In genomic region chr20:9838035-9838377, GRCh38 we compare ENCODE assay signal across 10 cellular contexts. TPM values are rescaled to one million over a fixed set of nuclear protein-coding genes. Genes with fewer than 3 reads are reported as not detected.
DNase-seq lines count a peak whose midpoint lies in the region; ATAC-seq and TF ChIP-seq lines count a peak whose summit lies in the region.
"Had no signal": no experiment of that assay in that cellular context is flagged by ENCODE, and none has a peak within 500 bp of the region (broad histone marks: within the 10 kb centered on the region; RNA-seq: fewer than 3 reads in every experiment).

No MANE protein-coding gene starts in this region.

- H3K79me2 ChIP-seq in SK-N-SH (ENCODE audit: insufficient read depth), result no peaks in the 10 kb centered on the region

- H3K9ac ChIP-seq in SK-N-SH, result no peak overlapping the region

- DNase-seq in MV-4-11 (lab: John Stamatoyannopoulos, UW) (peak; percentile 48), SK-N-SH (peak; percentile 29), glutamatergic neuron (no peak), SHP77 treated with DMSO at 0.1 percent for 48 hours (lab: John Stamatoyannopoulos, UW) (no peak), foreskin melanocyte (no peak)
- DNase-seq in effector CD4-positive, alpha-beta T cell, result no peak
- DNase-seq: stimulated activated CD4-positive, alpha-beta T cell treated with anti-CD3 and anti-CD28 coated beads, Interleukin-15, amount 100 ng/mL, for 24 hours had no signal

- no peaks in the 10 kb centered on the region for H3K9me3 ChIP-seq in SK-N-SH

- H3K27ac Mint-ChIP-seq in glutamatergic neuron (ENCODE audit: unreplicated experiment), result peak overlapping the region; percentile 93

- H3K4me1 Mint-ChIP-seq in glutamatergic neuron (ENCODE audit: low read depth, unreplicated experiment), result no peaks in the 10 kb centered on the region

- H3K4me3 Mint-ChIP-seq in glutamatergic neuron (ENCODE audit: unreplicated experiment), result peak overlapping the region; percentile 96

- no peaks in the 10 kb centered on the region for H3K9me2 ChIP-seq in SK-N-SH

- peaks cover 9% of the 10 kb centered on the region for H3K9me3 Mint-ChIP-seq in glutamatergic neuron (ENCODE audit: unreplicated experiment)

- no peak for TF ChIP-seq CTCF in SK-N-SH (IDR thresholded peaks at IDR 0.05)
- no peak for TF ChIP-seq CTCF in glutamatergic neuron (IDR thresholded peaks at IDR 0.05; ENCODE audit: partially characterized antibody, unreplicated experiment)

- H2AFZ ChIP-seq in SK-N-SH (ENCODE audit: low read depth), result peak overlapping the region; percentile 63; the same call in 1 of the 2 replicates

- whole genome bisulfite sequencing in SK-N-SH (ENCODE audit: low lambda C conversion rate), result 24% methylated on average over 8 of the region's 14 CpGs

- H3K36me3 Mint-ChIP-seq in glutamatergic neuron (ENCODE audit: unreplicated experiment), result no peaks in the 10 kb centered on the region

- no peak for TF ChIP-seq EP300 in SK-N-SH (IDR thresholded peaks at IDR 0.05; ENCODE audit: borderline replicate concordance in 1 of 2, low read depth in 1 of 2, low read length in 1 of 2)

- H3K4me3 ChIP-seq in SK-N-SH (ENCODE audit: low read depth in 2 of 2, low read length in 1 of 2) (peak overlapping the region; percentile 66 to 67), skin epidermis (peak overlapping the region in 4 of 7 experiments; percentile 20 to 47 (median 32))
- H3K4me3 ChIP-seq: lung had no signal

- no peaks in the 10 kb centered on the region for H4K20me1 ChIP-seq in SK-N-SH (ENCODE audit: insufficient read depth)

- peaks cover 3% of the 10 kb centered on the region for H3F3A ChIP-seq in SK-N-SH (replicated peaks; ENCODE audit: insufficient read depth)

- H3K36me3 ChIP-seq in SK-N-SH (replicated peaks in 1 of 2; ENCODE audit: control insufficient read depth in 1 of 2, insufficient read depth in 2 of 2, low read length in 1 of 2), result no peaks in the 10 kb centered on the region

- no peak for ATAC-seq in HG03196 (IDR thresholded peaks at IDR 0.05; ENCODE audit: unreplicated experiment)

- peak overlapping the region; percentile 75 for H3K4me2 ChIP-seq in SK-N-SH

- CTCF ChIA-PET in SK-N-SH (lab: Yijun Ruan, JAX), result interaction anchor here (1.0 to 4.0 kb wide), 2 partner anchors 75 to 220 kb away, joined by 3 to 21 read pairs; no protein-coding TSS in a partner anchor

- H3K27me3 Mint-ChIP-seq in glutamatergic neuron (ENCODE audit: unreplicated experiment), result peaks cover 3% of the 10 kb centered on the region

- peaks cover 0 to 7% of the 10 kb centered on the region in 2 experiments; a peak in 1 of 4 replicates for H3K4me1 ChIP-seq in SK-N-SH (ENCODE audit: control insufficient read depth in 1 of 2, insufficient read depth in 2 of 2, low read depth in 1 of 2, low read length in 1 of 2)

- H3K27ac ChIP-seq in SK-N-SH (ENCODE audit: low read depth in 2 of 2, low read length in 1 of 2), result peak overlapping the region in 1 of 2 experiments; percentile 16; a peak in 2 of 4 replicates
- H3K27ac ChIP-seq in skin epidermis, result no peak overlapping the region

- POLR2A ChIA-PET in SK-N-SH (lab: Yijun Ruan, JAX), result no interaction called here

- H3K27me3 ChIP-seq in SK-N-SH (ENCODE audit: insufficient read depth), result no peaks in the 10 kb centered on the region

- TF ChIP-seq RAD21 in SK-N-SH (IDR thresholded peaks at IDR 0.05; ENCODE audit: low read length), result no peak

TF ChIP-seq in SK-N-SH, 30 proteins besides CTCF, POLR2A, EP300 and RAD21:
- TF ChIP-seq MXI1 (IDR thresholded peaks at IDR 0.05; ENCODE audit: low read depth, low read length), result no peak
- TF ChIP-seq MEF2A (IDR thresholded peaks at IDR 0.05; ENCODE audit: borderline replicate concordance, low read depth), result no peak
- TF ChIP-seq TEAD4 (IDR thresholded peaks at IDR 0.05; ENCODE audit: borderline replicate concordance, insufficient read depth), result no peak
- 0 out of 2 replicates have a peak, but pooled peaks have one; percentile 56 for TF ChIP-seq FOXJ3 (CRISPR knock-in tag; IDR thresholded peaks at IDR 0.05)
- no peak for TF ChIP-seq SIN3A (IDR thresholded peaks at IDR 0.05; ENCODE audit: borderline replicate concordance, low read depth, low read length)
- TF ChIP-seq GATA2 (CRISPR knock-in tag; IDR thresholded peaks at IDR 0.05), result no peak
- no peak for TF ChIP-seq SMC3 (IDR thresholded peaks at IDR 0.05; ENCODE audit: low read depth, low read length)

RNA-seq across cellular contexts. Expression of gene PAK5, which starts 0.9 kb away (rescaled TPM):
- polyA plus RNA-seq in SK-N-SH (2012; rRNA removed), result 0.03 and 0.06 TPM in 2 replicates
- polyA plus RNA-seq in SK-N-SH (2012; cell fraction: cytosol; rRNA removed), result 0.05 and 0.07 TPM in 2 replicates
- 0.02 TPM in 2 replicates for polyA plus RNA-seq in SK-N-SH (2012; cell fraction: nucleus; rRNA removed)
- 6.8 TPM for total RNA-seq in glutamatergic neuron (ENCODE audit: unreplicated experiment)

Comparison
In these comparisons a context has a peak if more than half of its experiments do, and no peak if none do; other contexts are left out.
1. DNase-seq: peak in MV-4-11 (single experiment) and SK-N-SH (single experiment); none in glutamatergic neuron (single experiment), SHP77 treated with DMSO at 0.1 percent for 48 hours (single experiment), foreskin melanocyte (single experiment) and effector CD4-positive, alpha-beta T cell (single experiment).